Comparison of ENCODE assay signal across 8 cellular contexts in the genomic region with DNA sequence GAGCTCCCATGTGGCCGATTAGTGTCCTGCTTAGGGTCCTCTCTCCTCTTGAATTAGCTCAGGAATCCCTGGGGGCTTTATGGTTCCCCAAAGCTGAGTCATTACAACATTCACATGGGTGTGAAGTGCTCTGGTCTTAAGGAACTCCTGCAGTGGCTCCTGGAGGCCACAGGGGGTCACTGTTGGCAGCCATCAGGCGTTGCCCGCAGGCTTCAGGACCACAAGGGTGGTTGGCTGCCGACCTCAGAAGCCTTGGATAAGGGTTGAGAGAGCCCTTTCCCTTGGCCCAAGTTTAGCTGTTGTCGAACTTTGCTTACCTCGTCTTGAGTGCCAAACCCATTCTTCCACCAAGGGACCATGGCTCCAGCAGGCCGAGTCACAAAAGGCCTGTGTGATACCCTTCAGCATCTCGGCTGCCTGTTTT.
DNase-seq lines count a peak whose midpoint lies in the region; ATAC-seq and TF ChIP-seq lines count a peak whose summit lies in the region.

No MANE protein-coding gene starts in this region.

- peaks cover 2% of the 10 kb centered on the region for H3K4me1 Mint-ChIP-seq in glutamatergic neuron (ENCODE audit: low read depth, unreplicated experiment)

- no peaks in the 10 kb centered on the region for H3K36me3 Mint-ChIP-seq in glutamatergic neuron (ENCODE audit: unreplicated experiment)

- DNase-seq in AML-193 (lab: John Stamatoyannopoulos, UW) (peak; percentile 35 to 58), MV-4-11 (lab: John Stamatoyannopoulos, UW) (peak; percentile 72), activated T-cell treated with anti-CD3 and anti-CD28 coated beads for 24 hours (ENCODE audit: low read depth) (peak; percentile 8), glutamatergic neuron (peak; percentile 73), pulmonary artery endothelial cell (ENCODE audit: low read depth, low spot score) (peak; percentile 11), COR-L47 (lab: John Stamatoyannopoulos, UW) (no peak)

- H3K9me3 Mint-ChIP-seq in glutamatergic neuron (ENCODE audit: unreplicated experiment), result peaks cover 5% of the 10 kb centered on the region

- ATAC-seq in GM18502 (IDR thresholded peaks at IDR 0.05; ENCODE audit: poor library complexity, unreplicated experiment) (peak; percentile 85), HG02678 (IDR thresholded peaks at IDR 0.05; ENCODE audit: unreplicated experiment) (peak; percentile 71)

- no peaks in the 10 kb centered on the region for H3K27me3 Mint-ChIP-seq in glutamatergic neuron (ENCODE audit: unreplicated experiment)

- H3K27ac Mint-ChIP-seq in glutamatergic neuron (ENCODE audit: unreplicated experiment), result no peak overlapping the region

- no peak overlapping the region for H3K4me3 Mint-ChIP-seq in glutamatergic neuron (ENCODE audit: unreplicated experiment)

- peak; percentile 77 for TF ChIP-seq CTCF in glutamatergic neuron (IDR thresholded peaks at IDR 0.05; ENCODE audit: partially characterized antibody, unreplicated experiment)
